In the genomic region with DNA sequence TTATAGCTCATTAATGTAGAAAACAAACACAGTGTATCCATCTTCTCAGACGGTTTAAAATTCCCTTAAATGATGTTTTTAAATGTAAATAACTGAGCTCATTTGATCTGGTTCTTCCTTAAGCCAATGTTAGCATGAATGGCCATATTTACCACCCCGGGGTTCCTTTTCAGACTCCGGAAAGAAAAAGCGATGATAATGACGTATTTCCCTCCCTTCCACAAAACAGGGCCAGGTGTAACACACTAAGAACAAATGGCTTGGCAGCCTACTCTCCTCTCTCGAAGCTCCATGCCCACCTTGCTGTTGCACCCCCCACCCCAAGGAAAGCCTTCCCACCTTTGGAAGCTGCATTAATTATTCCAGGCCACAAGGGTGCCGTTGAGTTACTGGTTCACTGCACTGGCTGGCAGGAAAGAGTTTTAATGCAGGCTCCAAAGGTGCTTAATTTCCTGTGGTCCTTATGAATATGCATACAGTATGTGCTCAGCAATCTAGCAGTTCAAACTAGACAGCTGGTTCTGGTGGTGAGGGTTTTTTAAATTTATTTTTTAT, we compare ENCODE assay signal across 10 cellular contexts.
A peak's percentile ranks its signal among the peaks of the same experiment; 100 is the strongest.
DNase-seq lines count a peak whose midpoint lies in the region; ATAC-seq and TF ChIP-seq lines count a peak whose summit lies in the region.
"Had no signal": no experiment of that assay in that cellular context is flagged by ENCODE, and none has a peak within 500 bp of the region (broad histone marks: within the 10 kb centered on the region; RNA-seq: fewer than 3 reads in every experiment).

No MANE protein-coding gene starts in this region.

- H3K4me3 ChIP-seq in GM23338: no peak overlapping the region
- no peak overlapping the region for H3K4me3 ChIP-seq in PC-9

- H3K9me3 Mint-ChIP-seq in GM23338: no peaks in the 10 kb centered on the region

- H3K9me2 ChIP-seq in GM23338 (ENCODE audit: insufficient read depth) (no peaks in the 10 kb centered on the region; the same call in 1 of the 2 replicates), PC-9 (ENCODE audit: insufficient read depth) (no peaks in the 10 kb centered on the region)

- H3K36me3 Mint-ChIP-seq in GM23338 (ENCODE audit: low read depth): no peaks in the 10 kb centered on the region
- H3K36me3 Mint-ChIP-seq: activated naive CD8-positive, alpha-beta T cell had no signal

- TF ChIP-seq CTCF in GM23338 (conservative IDR thresholded peaks at IDR 0.05; ENCODE audit: low read depth in 2 of 2) (peak; percentile 26 to 42; a peak in 2 of 4 replicates), PC-9 (conservative IDR thresholded peaks at IDR 0.05) (peak; percentile 75)

- peaks cover 5% of the 10 kb centered on the region for H3K27me3 Mint-ChIP-seq in GM23338 (ENCODE audit: insufficient read depth, low read depth, poor library complexity)
- H3K27me3 Mint-ChIP-seq: activated naive CD8-positive, alpha-beta T cell had no signal

- no peaks in the 10 kb centered on the region for H3K9me3 ChIP-seq in PC-9 (ENCODE audit: insufficient read depth, low read depth)
- H3K9me3 ChIP-seq: neutrophil had no signal

- H3K4me2 ChIP-seq in GM23338 (0 out of 2 replicates have a peak overlapping the region, but pooled peaks have one; percentile 5), PC-9 (no peak overlapping the region)

- CTCF ChIA-PET in PC-9 (lab: Charles Lee): interaction anchor here (0.6 to 1.1 kb wide), 2 partner anchors 18 to 1163 kb away, joined by 3 to 4 read pairs; no protein-coding TSS in a partner anchor

- DNase-seq in DMS153 (lab: John Stamatoyannopoulos, UW) (peak; percentile 76), GM23338 (ENCODE audit: low spot score) (peak; percentile 73), PC-9 (peak in 1 of 2 experiments; percentile 26), iPS DF 4.7 (ENCODE audit: extremely low read depth, low spot score) (peak; percentile 19), NCI-H2029 (lab: John Stamatoyannopoulos, UW) (no peak), mesenteric fat pad (ENCODE audit: low spot score) (no peak), NCI-H446 treated with DMSO at 0.1 percent for 48 hours (lab: John Stamatoyannopoulos, UW) (no peak)
- DNase-seq: GOT3 had no signal

- H3K36me3 ChIP-seq in GM23338 (ENCODE audit: insufficient read depth) (no peaks in the 10 kb centered on the region), PC-9 (ENCODE audit: low read depth) (no peaks in the 10 kb centered on the region)
- H3K36me3 ChIP-seq: neutrophil had no signal

- 0 out of 3 replicates have a peak overlapping the region, but pooled peaks have one; percentile 23 for H3K4me3 Mint-ChIP-seq in GM23338
- H3K4me3 Mint-ChIP-seq: activated naive CD8-positive, alpha-beta T cell had no signal

- no peak overlapping the region for H2AFZ ChIP-seq in GM23338
- no peak overlapping the region for H2AFZ ChIP-seq in PC-9

- H4K20me1 ChIP-seq in GM23338 (replicated peaks; ENCODE audit: insufficient read depth) (no peaks in the 10 kb centered on the region), PC-9 (ENCODE audit: insufficient read depth) (no peaks in the 10 kb centered on the region; the same call in 1 of the 2 replicates)

- H3K4me1 Mint-ChIP-seq in GM23338: peaks cover 33% of the 10 kb centered on the region

- POLR2A ChIA-PET in PC-9 (lab: Charles Lee; ENCODE audit: unreplicated experiment): interaction anchor here (0.6 kb wide), 1 partner anchor 186 kb away, joined by 10 read pairs; no protein-coding TSS in a partner anchor

- no TSS peak for BruUV-seq in PC-9 (replicated peaks; lab: Mats Ljungman, UMichigan)

- H3K4me1 ChIP-seq in GM23338 (ENCODE audit: insufficient read depth) (peaks cover 34% of the 10 kb centered on the region), PC-9 (replicated peaks; ENCODE audit: insufficient read depth) (no peaks in the 10 kb centered on the region)

- H3K27ac ChIP-seq in GM23338 (ENCODE audit: low read depth): no peak overlapping the region
- H3K27ac ChIP-seq in PC-9: no peak overlapping the region
- H3K27ac ChIP-seq: neutrophil had no signal

- H3K79me2 ChIP-seq in GM23338 (replicated peaks; ENCODE audit: insufficient read depth) (no peaks in the 10 kb centered on the region), PC-9 (ENCODE audit: low read depth) (no peaks in the 10 kb centered on the region)

- ATAC-seq in GM23338: peak; percentile 89

- H3F3A ChIP-seq in GM23338 (replicated peaks; ENCODE audit: low read depth) (no peaks in the 10 kb centered on the region), PC-9 (ENCODE audit: insufficient read depth, low read depth) (no peaks in the 10 kb centered on the region)

- intact Hi-C loops in PC-9 (cut with micrococcal nuclease; ENCODE audit: unreplicated experiment): loop anchor here (10.0 kb wide), 1 partner anchor 1126 kb away; a partner anchor contains a TSS

- H3K27ac Mint-ChIP-seq in GM23338: peak overlapping the region; percentile 82
- H3K27ac Mint-ChIP-seq: activated naive CD8-positive, alpha-beta T cell had no signal

- H3K27me3 ChIP-seq in GM23338 (ENCODE audit: insufficient read depth): no peaks in the 10 kb centered on the region
- H3K27me3 ChIP-seq in PC-9 (ENCODE audit: insufficient read depth, low read depth): no peaks in the 10 kb centered on the region
- H3K27me3 ChIP-seq: neutrophil had no signal

TF ChIP-seq in GM23338, 12 proteins besides CTCF, POLR2A, EP300 and RAD21:
- peak; percentile 56; the same call in 1 of the 2 replicates for TF ChIP-seq CREB1 (CRISPR knock-in tag; IDR thresholded peaks at IDR 0.05; ENCODE audit: low read depth)
- TF ChIP-seq, protein P1, sequence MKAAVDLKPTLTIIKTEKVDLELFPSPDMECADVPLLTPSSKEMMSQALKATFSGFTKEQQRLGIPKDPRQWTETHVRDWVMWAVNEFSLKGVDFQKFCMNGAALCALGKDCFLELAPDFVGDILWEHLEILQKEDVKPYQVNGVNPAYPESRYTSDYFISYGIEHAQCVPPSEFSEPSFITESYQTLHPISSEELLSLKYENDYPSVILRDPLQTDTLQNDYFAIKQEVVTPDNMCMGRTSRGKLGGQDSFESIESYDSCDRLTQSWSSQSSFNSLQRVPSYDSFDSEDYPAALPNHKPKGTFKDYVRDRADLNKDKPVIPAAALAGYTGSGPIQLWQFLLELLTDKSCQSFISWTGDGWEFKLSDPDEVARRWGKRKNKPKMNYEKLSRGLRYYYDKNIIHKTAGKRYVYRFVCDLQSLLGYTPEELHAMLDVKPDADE (IDR thresholded peaks at IDR 0.05): no peak
- no peak for TF ChIP-seq STAT1 (IDR thresholded peaks at IDR 0.05; ENCODE audit: unreplicated experiment)
- no peak for TF ChIP-seq EZH2phosphoT487 (IDR thresholded peaks at IDR 0.05; ENCODE audit: unreplicated experiment)

Comparison
In these comparisons a context has a peak if more than half of its experiments do, and no peak if none do; other contexts are left out.
1. DNase-seq: peak in DMS153 (single experiment), GM23338 (single experiment) and iPS DF 4.7 (single experiment); none in NCI-H2029 (single experiment), mesenteric fat pad (single experiment) and NCI-H446 treated with DMSO at 0.1 percent for 48 hours (single experiment).